In genomic region chr2:55839182-55839819, GRCh38 we compare ENCODE assay signal across 9 cellular contexts.
DNase-seq lines count a peak whose midpoint lies in the region; ATAC-seq and TF ChIP-seq lines count a peak whose summit lies in the region.
"Had no signal": no experiment of that assay in that cellular context is flagged by ENCODE, and none has a peak within 500 bp of the region (broad histone marks: within the 10 kb centered on the region; RNA-seq: fewer than 3 reads in every experiment).

No MANE protein-coding gene starts in this region.

- no peak overlapping the region for H2AFZ ChIP-seq in GM23338

- H3K27ac ChIP-seq in GM23338 (ENCODE audit: low read depth) (no peak overlapping the region), ectodermal cell (ENCODE audit: insufficient read depth, low read depth, low read length, poor library complexity, severe bottlenecking) (peak overlapping the region; percentile 47)

- H3K27ac Mint-ChIP-seq in GM23338: no peak overlapping the region
- H3K27ac Mint-ChIP-seq: activated T-helper 2 cell treated with anti-CD3 and anti-CD28 coated beads, Interferon-gamma antibody, Interleukin-2, Interleukin-4, amounts not matched to agents 10 μg/mL and 5 μg/mL and 100 μg/mL, durations not matched to agents 14 hours and 24 hours and 36 hours had no signal

- no peak overlapping the region for H3K4me3 ChIP-seq in GM23338
- no peak overlapping the region for H3K4me3 ChIP-seq in ectodermal cell (ENCODE audit: insufficient read depth, low read depth, low read length)

- H3K9me3 ChIP-seq in ectodermal cell (ENCODE audit: control insufficient read depth, low read length): no peaks in the 10 kb centered on the region

- no peak for TF ChIP-seq CTCF in GM23338 (conservative IDR thresholded peaks at IDR 0.05; ENCODE audit: low read depth in 2 of 2)

- ATAC-seq in GM23338: peak; percentile 74
- ATAC-seq in HG03342 (IDR thresholded peaks at IDR 0.05; ENCODE audit: unreplicated experiment): no peak
- no peak for ATAC-seq in HG02885 (IDR thresholded peaks at IDR 0.05; ENCODE audit: poor library complexity, unreplicated experiment)

- H3K27me3 Mint-ChIP-seq in GM23338 (ENCODE audit: insufficient read depth, low read depth, poor library complexity): no peaks in the 10 kb centered on the region

- DNase-seq in GM23338 (ENCODE audit: low spot score): peak; percentile 73
- DNase-seq in NCI-H2196 treated with DMSO at 0.1 percent for 48 hours (lab: John Stamatoyannopoulos, UW; ENCODE audit: unreplicated experiment): peak; percentile 57
- peak; percentile 77 for DNase-seq in myocyte (ENCODE audit: low read depth)
- DNase-seq in activated CD8-positive, alpha-beta memory T cell treated with anti-CD3 and anti-CD28 coated beads, Interleukin-2, amount 50 U/mL, for 4 hours: no peak
- no peak for DNase-seq in HK-2 (ENCODE audit: unreplicated experiment)

- peak overlapping the region; percentile 26 for H3K4me2 ChIP-seq in GM23338

- no peaks in the 10 kb centered on the region for H3F3A ChIP-seq in GM23338 (replicated peaks; ENCODE audit: low read depth)

- no peaks in the 10 kb centered on the region for H3K9me2 ChIP-seq in GM23338 (ENCODE audit: insufficient read depth)

- H3K27me3 ChIP-seq in GM23338 (ENCODE audit: insufficient read depth) (no peaks in the 10 kb centered on the region), ectodermal cell (ENCODE audit: control insufficient read depth, insufficient read depth, low read length, poor library complexity, severe bottlenecking) (no peaks in the 10 kb centered on the region)

- 27 to 31% methylated on average over 7 of the region's 7 CpGs for WGBS in ectodermal cell, 2 experiments

- H4K20me1 ChIP-seq in GM23338 (replicated peaks; ENCODE audit: insufficient read depth): no peaks in the 10 kb centered on the region

- H3K36me3 Mint-ChIP-seq in GM23338 (ENCODE audit: low read depth): no peaks in the 10 kb centered on the region; the same call in 1 of the 3 replicates

- H3K4me1 Mint-ChIP-seq in GM23338: peaks cover 14% of the 10 kb centered on the region

- H3K36me3 ChIP-seq in GM23338 (ENCODE audit: insufficient read depth): no peaks in the 10 kb centered on the region
- H3K36me3 ChIP-seq in ectodermal cell (ENCODE audit: control insufficient read depth, insufficient read depth, low read length): no peaks in the 10 kb centered on the region

- peaks cover 2% of the 10 kb centered on the region; the same call in 1 of the 3 replicates for H3K9me3 Mint-ChIP-seq in GM23338
- H3K9me3 Mint-ChIP-seq: activated T-helper 2 cell treated with anti-CD3 and anti-CD28 coated beads, Interferon-gamma antibody, Interleukin-2, Interleukin-4, amounts not matched to agents 10 μg/mL and 5 μg/mL and 100 μg/mL, durations not matched to agents 14 hours and 24 hours and 36 hours had no signal

- H3K4me1 ChIP-seq in GM23338 (ENCODE audit: insufficient read depth): peaks cover 19% of the 10 kb centered on the region
- no peaks in the 10 kb centered on the region for H3K4me1 ChIP-seq in ectodermal cell (ENCODE audit: control insufficient read depth, insufficient read depth, low read length)

- H3K79me2 ChIP-seq in GM23338 (replicated peaks; ENCODE audit: insufficient read depth): no peaks in the 10 kb centered on the region

- H3K4me3 Mint-ChIP-seq in GM23338: peak overlapping the region; percentile 13; the same call in 1 of the 3 replicates

TF ChIP-seq in GM23338, 12 proteins besides CTCF, POLR2A, EP300 and RAD21:
- 0 out of 2 replicates have a peak, but pooled peaks have one; percentile 11 for TF ChIP-seq NANOG (IDR thresholded peaks at IDR 0.05; ENCODE audit: borderline replicate concordance)
- TF ChIP-seq ZNF462 (CRISPR knock-in tag; IDR thresholded peaks at IDR 0.05): no peak

Comparison
In these comparisons a context has a peak if more than half of its experiments do, and no peak if none do; other contexts are left out.
1. DNase-seq: peak in GM23338 (single experiment), NCI-H2196 treated with DMSO at 0.1 percent for 48 hours (single experiment) and myocyte (single experiment); none in activated CD8-positive, alpha-beta memory T cell treated with anti-CD3 and anti-CD28 coated beads, Interleukin-2, amount 50 U/mL, for 4 hours (single experiment) and HK-2 (single experiment).